In the genomic region with DNA sequence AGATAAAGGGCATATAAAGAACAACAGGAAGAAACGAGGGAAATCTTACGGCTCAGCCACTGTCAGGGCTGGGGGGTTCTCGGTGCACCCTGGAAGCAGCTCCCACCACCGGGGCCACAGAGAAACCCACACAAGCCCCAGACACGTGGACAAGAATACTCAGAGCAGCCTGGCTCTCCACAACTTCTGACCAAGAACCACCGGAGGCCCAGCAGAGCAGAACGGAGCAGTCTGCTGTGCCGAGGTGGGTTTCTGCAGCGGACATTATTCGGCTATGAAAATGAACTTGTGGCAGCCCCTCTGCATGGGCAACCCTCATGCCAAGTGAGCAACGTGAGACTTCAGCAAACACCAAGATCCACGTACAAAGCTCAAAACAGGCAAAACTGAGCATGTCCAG, we compare ENCODE assay signal across 17 cellular contexts. TPM values are rescaled to one million over a fixed set of nuclear protein-coding genes. Genes with fewer than 3 reads are reported as not detected.
A peak's percentile ranks its signal among the peaks of the same experiment; 100 is the strongest.
DNase-seq lines count a peak whose midpoint lies in the region; ATAC-seq and TF ChIP-seq lines count a peak whose summit lies in the region.
"Had no signal": no experiment of that assay in that cellular context is flagged by ENCODE, and none has a peak within 500 bp of the region (broad histone marks: within the 10 kb centered on the region; RNA-seq: fewer than 3 reads in every experiment).

No MANE protein-coding gene starts in this region.

- H3K27me3 ChIP-seq in BLaER1 (no peaks in the 10 kb centered on the region), lower lobe of right lung (ENCODE audit: low read depth) (no peaks in the 10 kb centered on the region), WERI-Rb-1 (ENCODE audit: insufficient read depth, low read depth, severe bottlenecking) (no peaks in the 10 kb centered on the region)
- H3K27me3 ChIP-seq: BLaER1 treated with 17β-estradiol and CSF1 and Interleukin-3, amounts not matched to agents 10 nM and 100 nM; SJSA1 had no signal

- H3K9ac ChIP-seq in BLaER1, result no peak overlapping the region
- H3K9ac ChIP-seq in SK-N-MC (ENCODE audit: insufficient read length), result no peak overlapping the region

- no peak for ATAC-seq in lower lobe of right lung

- no peak for DNase-seq in SK-N-MC (ENCODE audit: low read depth, low spot score)
- peak; percentile 20 for DNase-seq in lower lobe of right lung
- DNase-seq in WERI-Rb-1, result no peak
- no peak for DNase-seq in GM13976 (ENCODE audit: low spot score)
- no peak for DNase-seq in germinal center (ENCODE audit: low spot score)
- DNase-seq in NCI-H1105 (lab: John Stamatoyannopoulos, UW), result no peak
- DNase-seq: Calu3, DMS79, HCEC 1CT, IMR-90, NCI-H1417 treated with DMSO at 0.1 percent for 48 hours, NCI-H2029 treated with DMSO at 0.1 percent for 48 hours, NCI-H524 had no signal

- H3K4me1 ChIP-seq in BLaER1, result peaks cover 17% of the 10 kb centered on the region
- no peaks in the 10 kb centered on the region for H3K4me1 ChIP-seq in lower lobe of right lung
- H3K4me1 ChIP-seq: SJSA1 had no signal

- intact Hi-C loops in lower lobe of right lung (cut with DNase I), result no loop called here

- H4K20me1 ChIP-seq in BLaER1, result peaks cover 47% of the 10 kb centered on the region

- H3K36me3 ChIP-seq in BLaER1 (peaks cover 98% of the 10 kb centered on the region), SK-N-MC (ENCODE audit: insufficient read depth, low read length) (peaks cover 95% of the 10 kb centered on the region), lower lobe of right lung (peaks cover 98% of the 10 kb centered on the region), WERI-Rb-1 (peaks cover 93% of the 10 kb centered on the region)

- peak overlapping the region; percentile 23; the same call in 1 of the 2 replicates for H3K4me2 ChIP-seq in BLaER1

- TF ChIP-seq CTCF in 22Rv1 (IDR thresholded peaks at IDR 0.05) (no peak), lower lobe of right lung (IDR thresholded peaks at IDR 0.05) (no peak), WERI-Rb-1 (IDR thresholded peaks at IDR 0.05; ENCODE audit: low read depth, low read length) (no peak), GM13976 (IDR thresholded peaks at IDR 0.05; ENCODE audit: borderline replicate concordance, control extremely low read depth, extremely low read depth, insufficient read depth, missing control alignments) (no peak)

- no peaks in the 10 kb centered on the region for H3K9me3 ChIP-seq in BLaER1
- no peaks in the 10 kb centered on the region for H3K9me3 ChIP-seq in SK-N-MC (ENCODE audit: low read depth, low read length)
- no peaks in the 10 kb centered on the region for H3K9me3 ChIP-seq in lower lobe of right lung
- no peaks in the 10 kb centered on the region for H3K9me3 ChIP-seq in WERI-Rb-1 (ENCODE audit: severe bottlenecking)
- H3K9me3 ChIP-seq: BLaER1 treated with 17β-estradiol and CSF1 and Interleukin-3, amounts not matched to agents 10 nM and 100 nM; SJSA1 had no signal

- no peak overlapping the region for H3K4me3 ChIP-seq in BLaER1
- no peak overlapping the region for H3K4me3 ChIP-seq in SK-N-MC
- no peak overlapping the region for H3K4me3 ChIP-seq in lower lobe of right lung
- H3K4me3 ChIP-seq in WERI-Rb-1 (ENCODE audit: low read depth, low read length), result no peak overlapping the region
- H3K4me3 ChIP-seq: BLaER1 treated with 17β-estradiol and CSF1 and Interleukin-3, amounts not matched to agents 10 nM and 100 nM; SJSA1 had no signal

- in situ Hi-C loops in GM13976 (cut with MboI; ENCODE audit: low sequenced_read_pairs, unreplicated experiment), result loop anchor here (25.0 kb wide), 1 partner anchor 124 kb away; no protein-coding TSS in a partner anchor

- H3K27ac ChIP-seq in 22Rv1 (0 out of 2 replicates have a peak overlapping the region, but pooled peaks have one; percentile 7), BLaER1 (no peak overlapping the region; the same call in 1 of the 2 replicates), SK-N-MC (peak overlapping the region; percentile 46; the same call in 1 of the 2 replicates), lower lobe of right lung (no peak overlapping the region), WERI-Rb-1 (no peak overlapping the region)
- H3K27ac ChIP-seq: BLaER1 treated with 17β-estradiol and CSF1 and Interleukin-3, amounts not matched to agents 10 nM and 100 nM; SJSA1 had no signal

RNA-seq across cellular contexts. Expression of a gene that starts 6.8 kb away (rescaled TPM):
- total RNA-seq in lower lobe of right lung, result 14.3 TPM

RNA-seq across cellular contexts. Expression of a gene that starts 49.9 kb away (rescaled TPM):
- 5.7 TPM for total RNA-seq in lower lobe of right lung

RNA-seq across cellular contexts. Expression of a gene that starts 56.0 kb away (rescaled TPM):
- total RNA-seq in lower lobe of right lung, result 51.8 TPM

Comparison
In these comparisons a context has a peak if more than half of its experiments do, and no peak if none do; other contexts are left out.
1. H3K27ac ChIP-seq: peak in 22Rv1 (single experiment) and SK-N-MC (single experiment); none in BLaER1 (single experiment), lower lobe of right lung (single experiment) and WERI-Rb-1 (single experiment).